Comparison of ENCODE assay signal across 10 cellular contexts in genomic region chr6:41781302-41781711, GRCh38. TPM values are rescaled to one million over a fixed set of nuclear protein-coding genes. Genes with fewer than 3 reads are reported as not detected.
DNase-seq lines count a peak whose midpoint lies in the region; ATAC-seq and TF ChIP-seq lines count a peak whose summit lies in the region.
"Had no signal": no experiment of that assay in that cellular context is flagged by ENCODE, and none has a peak within 500 bp of the region (broad histone marks: within the 10 kb centered on the region; RNA-seq: fewer than 3 reads in every experiment).

No MANE protein-coding gene starts in this region.

- no peak for ATAC-seq in GM18873 (IDR thresholded peaks at IDR 0.05; ENCODE audit: low FRiP score, unreplicated experiment)

- H3K4me3 ChIP-seq in HAP-1 (peak overlapping the region; percentile 53), WERI-Rb-1 (ENCODE audit: low read depth, low read length) (peak overlapping the region; percentile 53)

- H3K27ac Mint-ChIP-seq in progenitor cell of endocrine pancreas = peak overlapping the region; percentile 25

- peak overlapping the region; percentile 86 for H3K4me3 Mint-ChIP-seq in progenitor cell of endocrine pancreas (ENCODE audit: low read depth)

- H3K4me1 ChIP-seq in HAP-1 = peaks cover 15% of the 10 kb centered on the region

- in situ Hi-C loops in HAP-1 (cut with MboI; ENCODE audit: low sequenced_read_pairs) = loop anchor here (5.0 kb wide), 1 partner anchor 261 kb away; no protein-coding TSS in a partner anchor

- H3K27ac ChIP-seq in WERI-Rb-1 = no peak overlapping the region

- intact Hi-C loops in cardiac septum (cut with DNase I) = loop anchor here (2.0 kb wide), 1 partner anchor 263 kb away; no protein-coding TSS in a partner anchor

- peaks cover 8% of the 10 kb centered on the region for H3K27me3 Mint-ChIP-seq in progenitor cell of endocrine pancreas

- no peak for DNase-seq in HAP-1 (ENCODE audit: low spot score in 2 of 2)
- no peak for DNase-seq in WERI-Rb-1
- peak; percentile 75 for DNase-seq in cardiac septum (ENCODE audit: low spot score)
- DNase-seq in progenitor cell of endocrine pancreas (ENCODE audit: low spot score, unreplicated experiment) = no peak
- DNase-seq in NCI-H2171 (lab: John Stamatoyannopoulos, UW) = no peak
- no peak for DNase-seq in NCI-H446 treated with DMSO at 0.1 percent for 48 hours (lab: John Stamatoyannopoulos, UW)
- no peak for DNase-seq in NCI-H345 (lab: John Stamatoyannopoulos, UW)

- H3K36me3 ChIP-seq in HAP-1 (replicated peaks) = 0 out of 2 replicates have a peak, but pooled peaks cover 2% of the 10 kb centered on the region
- H3K36me3 ChIP-seq in WERI-Rb-1 = peaks cover 4% of the 10 kb centered on the region

- H3K27me3 ChIP-seq in HAP-1 (ENCODE audit: low read depth) = no peaks in the 10 kb centered on the region
- H3K27me3 ChIP-seq in WERI-Rb-1 (ENCODE audit: insufficient read depth, low read depth, severe bottlenecking) = no peaks in the 10 kb centered on the region

- peaks cover 22% of the 10 kb centered on the region for H3K4me1 Mint-ChIP-seq in progenitor cell of endocrine pancreas (ENCODE audit: low read depth)

- no peak for TF ChIP-seq CTCF in WERI-Rb-1 (IDR thresholded peaks at IDR 0.05; ENCODE audit: low read depth, low read length)
- TF ChIP-seq CTCF in progenitor cell of endocrine pancreas (IDR thresholded peaks at IDR 0.05; ENCODE audit: unreplicated experiment) = no peak

- H3K9me3 Mint-ChIP-seq in progenitor cell of endocrine pancreas (ENCODE audit: low read depth) = no peaks in the 10 kb centered on the region

- H3K9me3 ChIP-seq in HAP-1 (no peaks in the 10 kb centered on the region), WERI-Rb-1 (ENCODE audit: severe bottlenecking) (no peaks in the 10 kb centered on the region)

- no peaks in the 10 kb centered on the region for H3K36me3 Mint-ChIP-seq in progenitor cell of endocrine pancreas (ENCODE audit: insufficient read depth)

RNA-seq across cellular contexts. Expression of gene PRICKLE4, which starts 0.7 kb away (rescaled TPM):
- total RNA-seq in cardiac septum (1.7 TPM), progenitor cell of endocrine pancreas (4.3 and 4.9 TPM in 2 replicates)
- total RNA-seq: T-helper 2 cell treated with Interferon-gamma antibody and Interleukin-4, amounts not matched to agents 100 ng/mL and 5 ng/mL, for 36 hours had no signal

RNA-seq across cellular contexts. Expression of gene FRS3, which starts 1.6 kb away (rescaled TPM):
- total RNA-seq in cardiac septum (5.7 TPM), progenitor cell of endocrine pancreas (6.3 and 7.6 TPM in 2 replicates)

RNA-seq across cellular contexts. Expression of gene TOMM6, which starts 6.2 kb away (rescaled TPM):
- total RNA-seq in cardiac septum = 127 TPM
- total RNA-seq in progenitor cell of endocrine pancreas = 172 and 184 TPM in 2 replicates

RNA-seq across cellular contexts. Expression of gene PGC, which starts 34.1 kb away (rescaled TPM):
- not detected for total RNA-seq in cardiac septum
- not detected in 2 replicates for total RNA-seq in progenitor cell of endocrine pancreas
- total RNA-seq: renal cortical epithelial cell; T-helper 2 cell treated with Interferon-gamma antibody and Interleukin-4, amounts not matched to agents 100 ng/mL and 5 ng/mL, for 36 hours had no signal

RNA-seq across cellular contexts. Expression of gene TFEB, which starts 45.9 kb away (rescaled TPM):
- total RNA-seq in cardiac septum (45.6 TPM), progenitor cell of endocrine pancreas (0.48 and 0.55 TPM in 2 replicates)
